Comparison of ENCODE assay signal across 15 cellular contexts in the genomic region with DNA sequence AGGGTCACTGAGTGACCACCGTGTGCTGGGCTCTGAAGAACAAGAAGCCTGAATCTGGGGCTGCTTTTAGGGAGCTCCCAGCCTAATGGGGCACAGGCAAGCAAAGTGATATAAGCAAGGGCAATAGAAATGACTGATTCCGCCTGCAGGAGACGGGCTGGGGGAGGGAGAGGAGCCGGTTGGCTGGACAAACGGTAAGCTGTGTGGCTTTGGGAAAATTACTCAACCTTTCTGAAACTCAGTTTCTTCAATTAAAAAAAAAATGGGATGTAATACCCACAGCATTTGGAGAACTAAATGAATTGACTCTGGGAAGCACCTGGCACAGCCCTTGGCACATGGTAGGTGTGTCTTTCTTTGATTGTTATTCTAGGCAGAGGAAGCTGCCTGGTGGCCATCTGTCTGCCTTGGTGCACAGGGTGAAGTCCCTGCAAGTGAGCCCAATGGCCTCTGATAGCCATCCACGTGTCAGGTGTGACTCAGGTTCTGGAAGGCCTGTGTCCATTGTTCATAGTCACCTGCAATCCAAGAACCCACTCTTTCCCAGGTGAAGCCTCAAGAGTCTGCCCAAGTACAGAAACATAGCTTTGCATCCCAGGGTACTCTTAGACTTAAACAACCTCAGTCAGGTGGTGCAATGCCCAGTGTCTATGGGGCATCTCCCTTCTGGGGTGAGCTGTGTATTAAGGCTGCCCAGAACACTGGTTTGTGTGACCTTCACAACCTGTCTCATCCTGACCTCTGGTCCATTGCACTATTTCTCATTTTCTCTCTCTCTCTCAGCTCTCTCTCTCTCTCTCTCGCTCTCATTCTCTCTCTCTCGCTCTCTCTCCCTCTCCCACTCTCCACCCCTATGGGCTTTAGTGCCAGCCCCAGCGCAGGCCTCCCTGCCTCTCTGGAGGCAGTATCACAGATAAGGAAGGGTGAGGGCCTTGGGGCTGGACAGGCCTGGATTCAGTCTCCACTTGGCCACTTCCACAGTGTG. TPM values are rescaled to one million over a fixed set of nuclear protein-coding genes. Genes with fewer than 3 reads are reported as not detected.
"Had no signal": no experiment of that assay in that cellular context is flagged by ENCODE, and none has a peak within 500 bp of the region (broad histone marks: within the 10 kb centered on the region; RNA-seq: fewer than 3 reads in every experiment).

No MANE protein-coding gene starts in this region.

- H3K4me3 ChIP-seq: left lung, thyroid gland had no signal

- DNase-seq: activated B cell treated with CpG ODN at 0.5 μM for 24 hours; activated gamma-delta T cell treated with Interleukin-2 at 50 U/mL for 16 hours; activated naive CD8-positive, alpha-beta T cell treated with anti-CD3 and anti-CD28 coated beads for 36 hours; activated T-cell treated with anti-CD3 and anti-CD28 coated beads, Interleukin-2, amount 50 U/mL, for 24 hours; brain microvascular endothelial cell; effector memory CD8-positive, alpha-beta T cell; left lung; stimulated activated CD4-positive, alpha-beta T cell treated with anti-CD3 and anti-CD28 coated beads, Interleukin-15, amount 100 ng/mL, for 24 hours; stimulated activated CD4-positive, alpha-beta T cell treated with anti-CD3 and anti-CD28 coated beads, Interleukin-4, amount 100 ng/mL, for 24 hours; thyroid gland had no signal

- H3K27me3 ChIP-seq: brain microvascular endothelial cell, left lung, thyroid gland had no signal

- H3K36me3 ChIP-seq: brain microvascular endothelial cell, left lung, thyroid gland had no signal

- H3K27ac ChIP-seq: brain microvascular endothelial cell, epithelial cell of prostate, left lung, thyroid gland had no signal

- H3K9me3 Mint-ChIP-seq: activated B cell treated with CpG ODN at 0.5 μM for 24 hours; activated naive CD8-positive, alpha-beta T cell treated with anti-CD3 and anti-CD28 coated beads for 36 hours; activated T-cell treated with anti-CD3 and anti-CD28 coated beads, Interleukin-2, amount 50 U/mL, for 24 hours; effector memory CD8-positive, alpha-beta T cell; memory B cell; T-helper 1 cell treated with Interleukin-12 subunit alpha and Interleukin-12 subunit beta and Interleukin-4 antibody, amounts not matched to agents 30 μg/mL and 1 μg/mL, for 36 hours had no signal

- ATAC-seq: effector memory CD8-positive, alpha-beta T cell; left lung had no signal

- H3K4me3 Mint-ChIP-seq: activated B cell treated with CpG ODN at 0.5 μM for 24 hours; activated naive CD8-positive, alpha-beta T cell treated with anti-CD3 and anti-CD28 coated beads for 36 hours; activated T-cell treated with anti-CD3 and anti-CD28 coated beads, Interleukin-2, amount 50 U/mL, for 24 hours; effector memory CD8-positive, alpha-beta T cell; memory B cell; T-helper 1 cell treated with Interleukin-12 subunit alpha and Interleukin-12 subunit beta and Interleukin-4 antibody, amounts not matched to agents 30 μg/mL and 1 μg/mL, for 36 hours had no signal

- H3K4me1 Mint-ChIP-seq: activated B cell treated with CpG ODN at 0.5 μM for 24 hours, memory B cell had no signal

- H3K36me3 Mint-ChIP-seq: activated naive CD8-positive, alpha-beta T cell treated with anti-CD3 and anti-CD28 coated beads for 36 hours; memory B cell had no signal

- H3K9me3 ChIP-seq: left lung, thyroid gland had no signal

- H3K27me3 Mint-ChIP-seq: activated B cell treated with CpG ODN at 0.5 μM for 24 hours; effector memory CD8-positive, alpha-beta T cell; memory B cell had no signal

RNA-seq across cellular contexts. Expression of gene NTSR2, which starts 30.0 kb away (rescaled TPM):
- total RNA-seq: activated B cell treated with CpG ODN at 0.5 μM for 24 hours; activated naive CD8-positive, alpha-beta T cell treated with anti-CD3 and anti-CD28 coated beads for 36 hours; left lung; osteocyte; thyroid gland had no signal
- polyA plus RNA-seq: neural cell had no signal
